9 cellular contexts compared by ENCODE assay signal in the genomic region with DNA sequence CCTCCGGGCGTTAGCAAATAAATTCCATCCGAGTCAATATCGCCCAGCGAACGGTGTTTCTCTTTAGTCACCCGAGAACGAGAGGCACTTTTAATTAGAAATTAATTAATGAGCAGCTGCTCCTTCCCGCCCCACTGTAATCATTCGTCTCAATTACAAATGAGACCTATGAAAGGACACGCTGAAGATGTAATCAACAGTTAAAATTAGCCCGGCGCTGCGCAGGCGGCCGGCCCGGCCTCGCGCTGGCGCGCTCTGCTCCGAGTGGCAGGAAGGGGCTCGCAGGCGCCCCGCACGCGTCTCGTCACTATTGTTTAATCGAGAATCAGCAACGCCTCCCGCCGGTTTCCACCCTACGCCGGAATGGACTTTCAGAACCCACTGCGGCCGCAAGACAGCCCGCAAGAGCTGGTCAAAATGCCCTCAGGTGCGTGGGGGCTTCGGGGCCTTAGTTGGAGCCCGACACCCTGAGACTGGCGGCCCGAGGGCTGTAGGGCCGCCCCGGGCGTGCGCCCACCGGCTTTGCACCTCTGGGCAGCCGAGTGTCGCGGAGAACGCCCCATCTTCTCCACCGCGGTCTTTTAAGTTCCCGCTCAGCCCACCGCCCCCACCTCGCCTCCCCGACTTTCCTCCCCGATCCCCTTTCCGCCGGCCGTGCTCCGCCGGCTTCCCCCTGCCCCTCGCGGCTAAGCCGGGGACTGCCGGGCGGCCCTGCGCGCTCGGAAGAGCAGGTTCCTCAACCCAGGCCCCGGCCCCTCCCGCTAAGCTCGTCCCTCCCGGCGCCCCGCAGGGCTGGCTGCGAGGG. TPM values are rescaled to one million over a fixed set of nuclear protein-coding genes. Genes with fewer than 3 reads are reported as not detected.
A peak's percentile ranks its signal among the peaks of the same experiment; 100 is the strongest.
DNase-seq lines count a peak whose midpoint lies in the region; ATAC-seq and TF ChIP-seq lines count a peak whose summit lies in the region.
"Had no signal": no experiment of that assay in that cellular context is flagged by ENCODE, and none has a peak within 500 bp of the region (broad histone marks: within the 10 kb centered on the region; RNA-seq: fewer than 3 reads in every experiment).

No MANE protein-coding gene starts in this region.

- peak overlapping the region; percentile 71 for H3K4me3 ChIP-seq in left ventricle myocardium inferior
- peak overlapping the region; percentile 19 to 59 (median 39) for H3K4me3 ChIP-seq in skin epidermis

- peak; percentile 49 for TF ChIP-seq CTCF in left ventricle myocardium inferior (IDR thresholded peaks at IDR 0.05; ENCODE audit: borderline replicate concordance)

- H3K27ac ChIP-seq in left ventricle myocardium inferior (replicated peaks) = peak overlapping the region; percentile 80
- peak overlapping the region; percentile 23 to 88 (median 78) for H3K27ac ChIP-seq in skin epidermis

- H3K4me1 ChIP-seq in left ventricle myocardium inferior = peaks cover 44% of the 10 kb centered on the region

- peak; percentile 10 for DNase-seq in NCI-H2196 (lab: John Stamatoyannopoulos, UW; ENCODE audit: unreplicated experiment)
- DNase-seq in NCI-H2196 treated with DMSO at 0.1 percent for 48 hours (lab: John Stamatoyannopoulos, UW; ENCODE audit: unreplicated experiment) = no peak
- DNase-seq in left ventricle myocardium inferior = peak; percentile 36
- DNase-seq in DMS153 (lab: John Stamatoyannopoulos, UW) = no peak

- H3K9me3 ChIP-seq in left ventricle myocardium inferior (replicated peaks) = no peaks in the 10 kb centered on the region

- H3K27me3 ChIP-seq in left ventricle myocardium inferior (ENCODE audit: low read depth) = peaks cover 99% of the 10 kb centered on the region

- peaks cover 12% of the 10 kb centered on the region for H3K36me3 ChIP-seq in left ventricle myocardium inferior

- ATAC-seq in SK-N-SH treated with all-trans-retinoic acid at 6 μM for 48 hours = peak; percentile 59
- no peak for ATAC-seq in HG02885 (IDR thresholded peaks at IDR 0.05; ENCODE audit: poor library complexity, unreplicated experiment)
- ATAC-seq in HG03469 (IDR thresholded peaks at IDR 0.05; ENCODE audit: unreplicated experiment) = no peak

- intact Hi-C loops in left ventricle myocardium inferior (cut with micrococcal nuclease) = no loop called here

TF ChIP-seq in SK-N-SH treated with all-trans-retinoic acid at 6 μM for 48 hours, 23 proteins besides CTCF, POLR2A, EP300 and RAD21:
- no peak for TF ChIP-seq ISL1 (CRISPR knock-in tag; IDR thresholded peaks at IDR 0.05)
- TF ChIP-seq, protein P1, sequence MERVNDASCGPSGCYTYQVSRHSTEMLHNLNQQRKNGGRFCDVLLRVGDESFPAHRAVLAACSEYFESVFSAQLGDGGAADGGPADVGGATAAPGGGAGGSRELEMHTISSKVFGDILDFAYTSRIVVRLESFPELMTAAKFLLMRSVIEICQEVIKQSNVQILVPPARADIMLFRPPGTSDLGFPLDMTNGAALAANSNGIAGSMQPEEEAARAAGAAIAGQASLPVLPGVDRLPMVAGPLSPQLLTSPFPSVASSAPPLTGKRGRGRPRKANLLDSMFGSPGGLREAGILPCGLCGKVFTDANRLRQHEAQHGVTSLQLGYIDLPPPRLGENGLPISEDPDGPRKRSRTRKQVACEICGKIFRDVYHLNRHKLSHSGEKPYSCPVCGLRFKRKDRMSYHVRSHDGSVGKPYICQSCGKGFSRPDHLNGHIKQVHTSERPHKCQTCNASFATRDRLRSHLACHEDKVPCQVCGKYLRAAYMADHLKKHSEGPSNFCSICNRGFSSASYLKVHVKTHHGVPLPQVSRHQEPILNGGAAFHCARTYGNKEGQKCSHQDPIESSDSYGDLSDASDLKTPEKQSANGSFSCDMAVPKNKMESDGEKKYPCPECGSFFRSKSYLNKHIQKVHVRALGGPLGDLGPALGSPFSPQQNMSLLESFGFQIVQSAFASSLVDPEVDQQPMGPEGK (CRISPR knock-in tag; IDR thresholded peaks at IDR 0.05; ENCODE audit: borderline replicate concordance) = no peak
TF ChIP-seq in SK-N-SH treated with all-trans-retinoic acid at 6 μM for 48 hours: peak in this region for 0.

RNA-seq across cellular contexts. Expression of a gene that starts 0.6 kb away (rescaled TPM):
- total RNA-seq in left ventricle myocardium inferior = 18.6 TPM
- total RNA-seq: M059J had no signal

Comparison
In these comparisons a context has a peak if more than half of its experiments do, and no peak if none do; other contexts are left out.
1. DNase-seq: peak in NCI-H2196 (single experiment) and left ventricle myocardium inferior (single experiment); none in NCI-H2196 treated with DMSO at 0.1 percent for 48 hours (single experiment) and DMS153 (single experiment).